Comparison of ENCODE assay signal across 1 cellular context in genomic region chr6:145026267-145026679, GRCh38.
A peak's percentile ranks its signal among the peaks of the same experiment; 100 is the strongest.
TF ChIP-seq lines count a peak whose summit lies in the region.

No MANE protein-coding gene starts in this region.

TF ChIP-seq in HepG2, 621 proteins besides CTCF, POLR2A, EP300 and RAD21 (continued from another document and continues in another):
- peak; percentile 47; the same call in 1 of the 2 replicates for TF ChIP-seq KAT7 (CRISPR knock-in tag; IDR thresholded peaks at IDR 0.05; ENCODE audit: borderline replicate concordance)
- peak; percentile 86 for TF ChIP-seq ATF7 (IDR thresholded peaks at IDR 0.05)
- peak; percentile 98 for TF ChIP-seq ATF7 (CRISPR knock-in tag; IDR thresholded peaks at IDR 0.05)
- peak; percentile 31; the same call in 1 of the 2 replicates for TF ChIP-seq FOSL1 (CRISPR knock-in tag; IDR thresholded peaks at IDR 0.05; ENCODE audit: borderline replicate concordance)
- no peak for TF ChIP-seq ZFP36L2 (CRISPR knock-in tag; IDR thresholded peaks at IDR 0.05)
- TF ChIP-seq REST (IDR thresholded peaks at IDR 0.05; ENCODE audit: borderline replicate concordance in 1 of 2, low read depth in 1 of 2, low read length in 2 of 2), result 0 out of 4 replicates have a peak, but pooled peaks of 1 of the 2 experiments have one; percentile 45
- peak; percentile 71 for TF ChIP-seq MYC (CRISPR knock-in tag; IDR thresholded peaks at IDR 0.05; ENCODE audit: borderline replicate concordance)
- TF ChIP-seq, protein P1, sequence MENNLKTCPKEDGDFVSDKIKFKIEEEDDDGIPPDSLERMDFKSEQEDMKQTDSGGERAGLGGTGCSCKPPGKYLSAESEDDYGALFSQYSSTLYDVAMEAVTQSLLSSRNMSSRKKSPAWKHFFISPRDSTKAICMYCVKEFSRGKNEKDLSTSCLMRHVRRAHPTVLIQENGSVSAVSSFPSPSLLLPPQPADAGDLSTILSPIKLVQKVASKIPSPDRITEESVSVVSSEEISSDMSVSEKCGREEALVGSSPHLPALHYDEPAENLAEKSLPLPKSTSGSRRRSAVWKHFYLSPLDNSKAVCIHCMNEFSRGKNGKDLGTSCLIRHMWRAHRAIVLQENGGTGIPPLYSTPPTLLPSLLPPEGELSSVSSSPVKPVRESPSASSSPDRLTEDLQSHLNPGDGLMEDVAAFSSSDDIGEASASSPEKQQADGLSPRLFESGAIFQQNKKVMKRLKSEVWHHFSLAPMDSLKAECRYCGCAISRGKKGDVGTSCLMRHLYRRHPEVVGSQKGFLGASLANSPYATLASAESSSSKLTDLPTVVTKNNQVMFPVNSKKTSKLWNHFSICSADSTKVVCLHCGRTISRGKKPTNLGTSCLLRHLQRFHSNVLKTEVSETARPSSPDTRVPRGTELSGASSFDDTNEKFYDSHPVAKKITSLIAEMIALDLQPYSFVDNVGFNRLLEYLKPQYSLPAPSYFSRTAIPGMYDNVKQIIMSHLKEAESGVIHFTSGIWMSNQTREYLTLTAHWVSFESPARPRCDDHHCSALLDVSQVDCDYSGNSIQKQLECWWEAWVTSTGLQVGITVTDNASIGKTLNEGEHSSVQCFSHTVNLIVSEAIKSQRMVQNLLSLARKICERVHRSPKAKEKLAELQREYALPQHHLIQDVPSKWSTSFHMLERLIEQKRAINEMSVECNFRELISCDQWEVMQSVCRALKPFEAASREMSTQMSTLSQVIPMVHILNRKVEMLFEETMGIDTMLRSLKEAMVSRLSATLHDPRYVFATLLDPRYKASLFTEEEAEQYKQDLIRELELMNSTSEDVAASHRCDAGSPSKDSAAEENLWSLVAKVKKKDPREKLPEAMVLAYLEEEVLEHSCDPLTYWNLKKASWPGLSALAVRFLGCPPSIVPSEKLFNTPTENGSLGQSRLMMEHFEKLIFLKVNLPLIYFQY (CRISPR knock-in tag; IDR thresholded peaks at IDR 0.05; ENCODE audit: borderline replicate concordance), result peak; percentile 99
- no peak for TF ChIP-seq ZNF180 (CRISPR knock-in tag; IDR thresholded peaks at IDR 0.05; ENCODE audit: borderline replicate concordance, low read depth)
- peak; percentile 97 for TF ChIP-seq ZMYM4 (CRISPR knock-in tag; IDR thresholded peaks at IDR 0.05)
- peak; percentile 83; the same call in 1 of the 2 replicates for TF ChIP-seq ZMYM2 (CRISPR knock-in tag; IDR thresholded peaks at IDR 0.05)
- TF ChIP-seq FOXA3 (CRISPR knock-in tag; IDR thresholded peaks at IDR 0.05), result peak; percentile 97
- peak; percentile 68; the same call in 1 of the 2 replicates for TF ChIP-seq YEATS2 (CRISPR knock-in tag; IDR thresholded peaks at IDR 0.05; ENCODE audit: borderline replicate concordance)
- TF ChIP-seq ZNF589 (CRISPR knock-in tag; conservative IDR thresholded peaks at IDR 0.05), result no peak
- peak; percentile 86 for TF ChIP-seq HDAC1 (CRISPR knock-in tag; IDR thresholded peaks at IDR 0.05)
- TF ChIP-seq CEBPG (CRISPR knock-in tag; IDR thresholded peaks at IDR 0.05), result peak; percentile 91
- peak; percentile 60; the same call in 1 of the 2 replicates for TF ChIP-seq ZNF317 (CRISPR knock-in tag; IDR thresholded peaks at IDR 0.05)
- peak; percentile 93; the same call in 1 of the 2 replicates for TF ChIP-seq CBX5 (CRISPR knock-in tag; IDR thresholded peaks at IDR 0.05; ENCODE audit: borderline replicate concordance)
- no peak for TF ChIP-seq ETS1 (CRISPR knock-in tag; IDR thresholded peaks at IDR 0.05)
- TF ChIP-seq, protein P2, sequence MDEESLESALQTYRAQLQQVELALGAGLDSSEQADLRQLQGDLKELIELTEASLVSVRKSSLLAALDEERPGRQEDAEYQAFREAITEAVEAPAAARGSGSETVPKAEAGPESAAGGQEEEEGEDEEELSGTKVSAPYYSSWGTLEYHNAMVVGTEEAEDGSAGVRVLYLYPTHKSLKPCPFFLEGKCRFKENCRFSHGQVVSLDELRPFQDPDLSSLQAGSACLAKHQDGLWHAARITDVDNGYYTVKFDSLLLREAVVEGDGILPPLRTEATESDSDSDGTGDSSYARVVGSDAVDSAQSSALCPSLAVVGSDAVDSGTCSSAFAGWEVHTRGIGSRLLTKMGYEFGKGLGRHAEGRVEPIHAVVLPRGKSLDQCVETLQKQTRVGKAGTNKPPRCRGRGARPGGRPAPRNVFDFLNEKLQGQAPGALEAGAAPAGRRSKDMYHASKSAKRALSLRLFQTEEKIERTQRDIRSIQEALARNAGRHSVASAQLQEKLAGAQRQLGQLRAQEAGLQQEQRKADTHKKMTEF (CRISPR knock-in tag; IDR thresholded peaks at IDR 0.05), result peak; percentile 96
- TF ChIP-seq ZBTB10 (CRISPR knock-in tag; IDR thresholded peaks at IDR 0.05; ENCODE audit: borderline replicate concordance), result peak; percentile 71; the same call in 1 of the 2 replicates
- TF ChIP-seq TCF7 (IDR thresholded peaks at IDR 0.05; ENCODE audit: low read depth), result peak; percentile 60
- TF ChIP-seq MXI1 (IDR thresholded peaks at IDR 0.05; ENCODE audit: borderline replicate concordance, low read depth, low read length), result peak; percentile 29; the same call in 1 of the 3 replicates
- peak; percentile 44; the same call in 1 of the 2 replicates for TF ChIP-seq ZNF629 (CRISPR knock-in tag; conservative IDR thresholded peaks at IDR 0.05)
- TF ChIP-seq CBFB (CRISPR knock-in tag; IDR thresholded peaks at IDR 0.05), result 0 out of 2 replicates have a peak, but pooled peaks have one; percentile 36
- peak; percentile 87 for TF ChIP-seq RCOR2 (CRISPR knock-in tag; IDR thresholded peaks at IDR 0.05)
- peak; percentile 87 for TF ChIP-seq IRF2 (CRISPR knock-in tag; IDR thresholded peaks at IDR 0.05)
- TF ChIP-seq MED8 (CRISPR knock-in tag; IDR thresholded peaks at IDR 0.05; ENCODE audit: insufficient replicate concordance), result peak; percentile 48
- TF ChIP-seq ZFP37 (CRISPR knock-in tag; IDR thresholded peaks at IDR 0.05; ENCODE audit: borderline replicate concordance), result 0 out of 2 replicates have a peak, but pooled peaks have one; percentile 72
- peak; percentile 34 for TF ChIP-seq STAG1 (CRISPR knock-in tag; IDR thresholded peaks at IDR 0.05)
- peak; percentile 93 for TF ChIP-seq KDM4B (CRISPR knock-in tag; IDR thresholded peaks at IDR 0.05)
- peak; percentile 98 for TF ChIP-seq ZNF614 (CRISPR knock-in tag; IDR thresholded peaks at IDR 0.05; ENCODE audit: borderline replicate concordance)
- TF ChIP-seq, protein P3, sequence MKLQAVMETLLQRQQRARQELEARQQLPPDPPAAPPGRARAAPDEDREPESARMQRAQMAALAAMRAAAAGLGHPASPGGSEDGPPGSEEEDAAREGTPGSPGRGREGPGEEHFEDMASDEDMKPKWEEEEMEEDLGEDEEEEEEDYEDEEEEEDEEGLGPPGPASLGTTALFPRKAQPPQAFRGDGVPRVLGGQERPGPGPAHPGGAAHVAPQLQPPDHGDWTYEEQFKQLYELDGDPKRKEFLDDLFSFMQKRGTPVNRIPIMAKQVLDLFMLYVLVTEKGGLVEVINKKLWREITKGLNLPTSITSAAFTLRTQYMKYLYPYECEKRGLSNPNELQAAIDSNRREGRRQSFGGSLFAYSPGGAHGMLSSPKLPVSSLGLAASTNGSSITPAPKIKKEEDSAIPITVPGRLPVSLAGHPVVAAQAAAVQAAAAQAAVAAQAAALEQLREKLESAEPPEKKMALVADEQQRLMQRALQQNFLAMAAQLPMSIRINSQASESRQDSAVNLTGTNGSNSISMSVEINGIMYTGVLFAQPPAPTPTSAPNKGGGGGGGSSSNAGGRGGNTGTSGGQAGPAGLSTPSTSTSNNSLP (IDR thresholded peaks at IDR 0.05; ENCODE audit: low read depth, low read length), result peak; percentile 94
- peak; percentile 99 for TF ChIP-seq ZNF644 (CRISPR knock-in tag; IDR thresholded peaks at IDR 0.05; ENCODE audit: low read depth)
- TF ChIP-seq JUN (CRISPR knock-in tag; IDR thresholded peaks at IDR 0.05), result peak; percentile 99
- no peak for TF ChIP-seq CAMTA2 (CRISPR knock-in tag; IDR thresholded peaks at IDR 0.05; ENCODE audit: borderline replicate concordance)
- TF ChIP-seq HMG20B (CRISPR knock-in tag; conservative IDR thresholded peaks at IDR 0.05), result peak; percentile 69; the same call in 1 of the 2 replicates
- TF ChIP-seq ZNF879 (CRISPR knock-in tag; IDR thresholded peaks at IDR 0.05), result no peak
- no peak for TF ChIP-seq ATF1 (CRISPR knock-in tag; IDR thresholded peaks at IDR 0.05)
- TF ChIP-seq BCL6 (CRISPR knock-in tag; IDR thresholded peaks at IDR 0.05), result peak; percentile 74
- no peak; the same call in 1 of the 2 replicates for TF ChIP-seq GMEB1 (CRISPR knock-in tag; IDR thresholded peaks at IDR 0.05; ENCODE audit: borderline replicate concordance)
- peak; percentile 77; the same call in 1 of the 2 replicates for TF ChIP-seq ZNF670 (CRISPR knock-in tag; IDR thresholded peaks at IDR 0.05; ENCODE audit: borderline replicate concordance)
- TF ChIP-seq ZNF350 (CRISPR knock-in tag; IDR thresholded peaks at IDR 0.05; ENCODE audit: borderline replicate concordance, low read depth), result no peak
- no peak for TF ChIP-seq ZNF737 (CRISPR knock-in tag; IDR thresholded peaks at IDR 0.05; ENCODE audit: borderline replicate concordance)
- TF ChIP-seq ZNF878 (CRISPR knock-in tag; IDR thresholded peaks at IDR 0.05), result 0 out of 2 replicates have a peak, but pooled peaks have one; percentile 31
- peak; percentile 94 for TF ChIP-seq TFE3 (CRISPR knock-in tag; IDR thresholded peaks at IDR 0.05)
- peak; percentile 51; the same call in 1 of the 2 replicates for TF ChIP-seq ZFP90 (CRISPR knock-in tag; IDR thresholded peaks at IDR 0.05; ENCODE audit: borderline replicate concordance)
- no peak for TF ChIP-seq MAZ (IDR thresholded peaks at IDR 0.05; ENCODE audit: borderline replicate concordance, low read depth, low read length)
- TF ChIP-seq MAZ (CRISPR knock-in tag; IDR thresholded peaks at IDR 0.05; ENCODE audit: low read depth), result no peak
